ENCODE assay signal across 8 cellular contexts in genomic region chr5:116573617-116574431, GRCh38. TPM values are rescaled to one million over a fixed set of nuclear protein-coding genes. Genes with fewer than 3 reads are reported as not detected.
DNase-seq lines count a peak whose midpoint lies in the region; ATAC-seq and TF ChIP-seq lines count a peak whose summit lies in the region.

No MANE protein-coding gene starts in this region.

- intact Hi-C loops in right lobe of liver (cut with DNase I) = loop anchor here in 1 of 2 donors (10.0 kb wide), 1 partner anchor 371 kb away; no protein-coding TSS in a partner anchor

- DNase-seq in GM03348 (ENCODE audit: low spot score) = peak; percentile 35
- peak; percentile 80 for DNase-seq in NCI-H69 (lab: John Stamatoyannopoulos, UW)
- DNase-seq in right lobe of liver = peak in 2 of 3 donors; percentile 27 to 55
- DNase-seq in suprapubic skin (ENCODE audit: low spot score in 2 of 2) = peak; percentile 69 to 83
- no peak for DNase-seq in stimulated activated naive CD4-positive, alpha-beta T cell treated with Interleukin-2 at 50 U/mL for 16 hours (lab: John Stamatoyannopoulos, UW)
- DNase-seq in pons (ENCODE audit: low spot score) = no peak
- no peak for DNase-seq in superior temporal gyrus (ENCODE audit: extremely low spot score)

- H3K27me3 ChIP-seq in right lobe of liver (peaks cover 0 to 31% of the 10 kb centered on the region in 2 donors), suprapubic skin (peaks cover 32% of the 10 kb centered on the region)

- TF ChIP-seq CTCF in right lobe of liver (IDR thresholded peaks at IDR 0.05) (no peak), suprapubic skin (IDR thresholded peaks at IDR 0.05) (no peak)

- H3K4me3 ChIP-seq in right lobe of liver = peak overlapping the region; percentile 42 to 64 (median 58)
- peak overlapping the region; percentile 70 for H3K4me3 ChIP-seq in suprapubic skin

- under 1% methylated on average over 22 of the region's 70 CpGs for WGBS in right lobe of liver (ENCODE audit: insufficient coverage, low coverage, low lambda C conversion rate, missing lambda C conversion rate)
- WGBS in suprapubic skin = 1% methylated on average over 28 of the region's 70 CpGs

- H3K27ac ChIP-seq in cingulate gyrus (ENCODE audit: low read depth, low read length) (peak overlapping the region; percentile 81), right lobe of liver (peak overlapping the region; percentile 38 to 73 (median 53)), suprapubic skin (peak overlapping the region; percentile 70)

- H3K4me1 ChIP-seq in right lobe of liver (peaks cover 0 to 35% (median 9%) of the 10 kb centered on the region in 4 donors), suprapubic skin (peaks cover 45% of the 10 kb centered on the region)

- H3K9me3 ChIP-seq in right lobe of liver (no peaks in the 10 kb centered on the region), suprapubic skin (no peaks in the 10 kb centered on the region)

- no peak for TF ChIP-seq POLR2A in right lobe of liver (IDR thresholded peaks at IDR 0.05)
- no peak for TF ChIP-seq POLR2A in suprapubic skin (IDR thresholded peaks at IDR 0.05)

- ATAC-seq in right lobe of liver = no peak

- no peaks in the 10 kb centered on the region for H3K36me3 ChIP-seq in right lobe of liver
- H3K36me3 ChIP-seq in suprapubic skin = no peaks in the 10 kb centered on the region

- TF ChIP-seq EP300 in suprapubic skin (IDR thresholded peaks at IDR 0.05) = no peak

RNA-seq across cellular contexts. Expression of gene SEMA6A, which starts 0.8 kb away (rescaled TPM):
- total RNA-seq in right lobe of liver = 10 to 100 TPM in 1 of 6 experiments, 1 to 10 TPM in 5; 4.5 to 12.0 (median 8.4) TPM
- 10 to 100 TPM in 3 of 4 donors, 1 to 10 TPM in 1; 7.4 to 27.8 (median 15.5) TPM for total RNA-seq in suprapubic skin

Comparison
In these comparisons a context has a peak if more than half of its experiments do, and no peak if none do; other contexts are left out.
1. DNase-seq: peak in GM03348 (single experiment), NCI-H69 (single experiment), right lobe of liver (2 of 3) and suprapubic skin (2 of 2); none in stimulated activated naive CD4-positive, alpha-beta T cell treated with Interleukin-2 at 50 U/mL for 16 hours (single experiment), pons (single experiment) and superior temporal gyrus (single experiment).
2. Peak in every context shown above with its lines, with median percentiles within 50 percentile points of each other: H3K27ac ChIP-seq.